ENCODE assay signal across 1 cellular context in the genomic region with DNA sequence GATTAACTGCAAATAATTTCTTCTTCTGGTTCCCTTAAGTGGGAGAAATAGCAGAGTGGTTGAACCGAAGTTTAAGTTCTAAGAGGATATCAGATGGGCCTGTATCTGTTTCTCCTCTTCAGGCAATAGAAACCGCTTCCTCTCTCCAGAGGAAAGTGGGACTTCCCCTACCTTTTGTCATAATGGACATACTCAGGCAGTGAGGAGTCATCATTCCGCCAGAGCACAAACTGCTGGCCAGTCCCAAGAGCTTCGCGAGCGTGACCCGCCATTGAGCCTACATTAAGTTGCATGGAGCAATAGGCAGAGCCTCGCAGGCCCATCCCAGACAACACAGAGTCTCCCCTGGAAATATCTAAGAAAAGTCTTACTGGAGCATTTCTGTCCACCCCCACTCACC.
TF ChIP-seq lines count a peak whose summit lies in the region.

No MANE protein-coding gene starts in this region.

TF ChIP-seq in HepG2, 621 proteins besides CTCF, POLR2A, EP300 and RAD21 (continued from another document):
- TF ChIP-seq AGO1 (IDR thresholded peaks at IDR 0.05; ENCODE audit: low read depth, low read length, poor library complexity, severe bottlenecking) = no peak
- TF ChIP-seq, protein P1, sequence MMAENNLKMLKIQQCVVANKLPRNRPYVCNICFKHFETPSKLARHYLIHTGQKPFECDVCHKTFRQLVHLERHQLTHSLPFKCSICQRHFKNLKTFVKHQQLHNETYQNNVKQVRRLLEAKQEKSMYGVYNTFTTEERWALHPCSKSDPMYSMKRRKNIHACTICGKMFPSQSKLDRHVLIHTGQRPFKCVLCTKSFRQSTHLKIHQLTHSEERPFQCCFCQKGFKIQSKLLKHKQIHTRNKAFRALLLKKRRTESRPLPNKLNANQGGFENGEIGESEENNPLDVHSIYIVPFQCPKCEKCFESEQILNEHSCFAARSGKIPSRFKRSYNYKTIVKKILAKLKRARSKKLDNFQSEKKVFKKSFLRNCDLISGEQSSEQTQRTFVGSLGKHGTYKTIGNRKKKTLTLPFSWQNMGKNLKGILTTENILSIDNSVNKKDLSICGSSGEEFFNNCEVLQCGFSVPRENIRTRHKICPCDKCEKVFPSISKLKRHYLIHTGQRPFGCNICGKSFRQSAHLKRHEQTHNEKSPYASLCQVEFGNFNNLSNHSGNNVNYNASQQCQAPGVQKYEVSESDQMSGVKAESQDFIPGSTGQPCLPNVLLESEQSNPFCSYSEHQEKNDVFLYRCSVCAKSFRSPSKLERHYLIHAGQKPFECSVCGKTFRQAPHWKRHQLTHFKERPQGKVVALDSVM (CRISPR knock-in tag; IDR thresholded peaks at IDR 0.05) = no peak
- TF ChIP-seq, protein P2, sequence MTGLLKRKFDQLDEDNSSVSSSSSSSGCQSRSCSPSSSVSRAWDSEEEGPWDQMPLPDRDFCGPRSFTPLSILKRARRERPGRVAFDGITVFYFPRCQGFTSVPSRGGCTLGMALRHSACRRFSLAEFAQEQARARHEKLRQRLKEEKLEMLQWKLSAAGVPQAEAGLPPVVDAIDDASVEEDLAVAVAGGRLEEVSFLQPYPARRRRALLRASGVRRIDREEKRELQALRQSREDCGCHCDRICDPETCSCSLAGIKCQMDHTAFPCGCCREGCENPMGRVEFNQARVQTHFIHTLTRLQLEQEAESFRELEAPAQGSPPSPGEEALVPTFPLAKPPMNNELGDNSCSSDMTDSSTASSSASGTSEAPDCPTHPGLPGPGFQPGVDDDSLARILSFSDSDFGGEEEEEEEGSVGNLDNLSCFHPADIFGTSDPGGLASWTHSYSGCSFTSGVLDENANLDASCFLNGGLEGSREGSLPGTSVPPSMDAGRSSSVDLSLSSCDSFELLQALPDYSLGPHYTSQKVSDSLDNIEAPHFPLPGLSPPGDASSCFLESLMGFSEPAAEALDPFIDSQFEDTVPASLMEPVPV (CRISPR knock-in tag; IDR thresholded peaks at IDR 0.05) = no peak
